8 cellular contexts compared by ENCODE assay signal in genomic region chr16:56450275-56450889, GRCh38. TPM values are rescaled to one million over a fixed set of nuclear protein-coding genes. Genes with fewer than 3 reads are reported as not detected.
DNase-seq lines count a peak whose midpoint lies in the region; ATAC-seq and TF ChIP-seq lines count a peak whose summit lies in the region.

No MANE protein-coding gene starts in this region.

- H3K4me3 ChIP-seq in CD4-positive, alpha-beta memory T cell (ENCODE audit: low read length in 2 of 2), result peak overlapping the region; percentile 54 to 95
- H3K4me3 ChIP-seq in HUES6 (ENCODE audit: low read depth, low read length) (peak overlapping the region; percentile 90), body of pancreas (peak overlapping the region; percentile 87 to 94), lung (peak overlapping the region; percentile 96), aorta (ENCODE audit: low read length in 2 of 2) (peak overlapping the region; percentile 30 to 78)

- intact Hi-C loops in CD4-positive, alpha-beta memory T cell (cut with micrococcal nuclease), result loop anchor here (2.0 to 5.0 kb wide), 2 partner anchors 232 to 1284 kb away; partner anchors contain the start of genes KATNB1 and MT1X
- intact Hi-C loops in body of pancreas (cut with DNase I) (no loop called here), aorta (cut with DNase I) (no loop called here)

- TF ChIP-seq POLR2A in body of pancreas (IDR thresholded peaks at IDR 0.05), result no peak

- H3K9me3 ChIP-seq in CD4-positive, alpha-beta memory T cell (ENCODE audit: control insufficient read depth in 1 of 2, low read length in 2 of 2), result no peaks in the 10 kb centered on the region
- H3K9me3 ChIP-seq in HUES6 (ENCODE audit: control insufficient read depth, insufficient read depth, low read depth, low read length) (no peaks in the 10 kb centered on the region), body of pancreas (no peaks in the 10 kb centered on the region), lung (ENCODE audit: control insufficient read depth in 2 of 2, insufficient read depth in 1 of 2, low read length in 1 of 2) (no peaks in the 10 kb centered on the region), aorta (ENCODE audit: control insufficient read depth, low read length) (no peaks in the 10 kb centered on the region)

- CTCF ChIA-PET in CD4-positive, alpha-beta memory T cell (lab: Charles Lee; ENCODE audit: partially characterized antibody), result interaction anchor here (1.1 to 1.2 kb wide), 2 partner anchors 31 to 50 kb away, joined by 3 to 5 read pairs; no protein-coding TSS in a partner anchor

- H3K27ac Mint-ChIP-seq in CD4-positive, alpha-beta memory T cell, result peak overlapping the region; percentile 89 to 100 (median 98)

- H3K4me3 Mint-ChIP-seq in CD4-positive, alpha-beta memory T cell, result peak overlapping the region; percentile 96 to 100 (median 99)

- POLR2A ChIA-PET in CD4-positive, alpha-beta memory T cell (lab: Charles Lee; ENCODE audit: partially characterized antibody), result interaction anchor here (1.0 to 1.7 kb wide), 9 partner anchors 8 to 232 kb away, joined by 3 to 15 read pairs (median 4); partner anchors contain the start of genes AMFR, BBS2 and MT1X

- no peak for ATAC-seq in body of pancreas
- no peak for ATAC-seq in lung (ENCODE audit: insufficient read depth, low FRiP score)
- no peak for ATAC-seq in aorta (ENCODE audit: low FRiP score)
- no peak for ATAC-seq in HG03280 (IDR thresholded peaks at IDR 0.05; ENCODE audit: unreplicated experiment)
- ATAC-seq in HG02798 (IDR thresholded peaks at IDR 0.05; ENCODE audit: poor library complexity, unreplicated experiment), result no peak
- ATAC-seq in HG03139 (IDR thresholded peaks at IDR 0.05; ENCODE audit: unreplicated experiment), result no peak

- peak in 1 of 5 donors; percentile 5 for DNase-seq in CD4-positive, alpha-beta memory T cell
- DNase-seq in body of pancreas (no peak), lung (ENCODE audit: low spot score) (no peak), aorta (no peak)

- H3K36me3 ChIP-seq in CD4-positive, alpha-beta memory T cell (ENCODE audit: insufficient read depth, low read length), result peaks cover 12% of the 10 kb centered on the region
- H3K36me3 ChIP-seq in HUES6 (ENCODE audit: control insufficient read depth, insufficient read depth, low read length) (peaks cover 42% of the 10 kb centered on the region), body of pancreas (replicated peaks in 1 of 2; ENCODE audit: insufficient read depth in 1 of 2, low read depth in 2 of 2) (peaks cover 0 to 2% of the 10 kb centered on the region in 2 donors), lung (ENCODE audit: control insufficient read depth in 2 of 2, insufficient read depth in 2 of 2, low read length in 2 of 2) (peaks cover 5 to 12% of the 10 kb centered on the region in 2 donors), aorta (ENCODE audit: control insufficient read depth in 1 of 2, insufficient read depth in 2 of 2, low read length in 1 of 2) (no peaks in the 10 kb centered on the region)

- peaks cover 57% of the 10 kb centered on the region for H3K4me1 ChIP-seq in CD4-positive, alpha-beta memory T cell (ENCODE audit: insufficient read depth, low read length)
- H3K4me1 ChIP-seq in HUES6 (ENCODE audit: control insufficient read depth, insufficient read depth, low read length) (peaks cover 8% of the 10 kb centered on the region; the same call in 1 of the 2 replicates), body of pancreas (peaks cover 44% of the 10 kb centered on the region), lung (ENCODE audit: control insufficient read depth in 2 of 2, insufficient read depth in 2 of 2, low read length in 2 of 2) (peaks cover 11 to 17% of the 10 kb centered on the region in 2 donors), aorta (ENCODE audit: control insufficient read depth in 1 of 2, insufficient read depth in 2 of 2, low read length in 2 of 2) (peaks cover 0 to 2% of the 10 kb centered on the region in 2 donors)

- H3K27me3 Mint-ChIP-seq in CD4-positive, alpha-beta memory T cell, result no peaks in the 10 kb centered on the region

- no peaks in the 10 kb centered on the region for H3K27me3 ChIP-seq in CD4-positive, alpha-beta memory T cell (ENCODE audit: insufficient read depth, low read length)
- H3K27me3 ChIP-seq in HUES6 (ENCODE audit: control insufficient read depth, insufficient read depth, low read length), result no peaks in the 10 kb centered on the region
- H3K27me3 ChIP-seq in body of pancreas, result no peaks in the 10 kb centered on the region
- H3K27me3 ChIP-seq in lung (ENCODE audit: control insufficient read depth, insufficient read depth), result no peaks in the 10 kb centered on the region
- no peaks in the 10 kb centered on the region for H3K27me3 ChIP-seq in aorta (ENCODE audit: control insufficient read depth in 1 of 2, insufficient read depth in 2 of 2, low read length in 1 of 2)

- no peak for TF ChIP-seq CTCF in body of pancreas (IDR thresholded peaks at IDR 0.05)
- no peak for TF ChIP-seq CTCF in lung (IDR thresholded peaks at IDR 0.05; ENCODE audit: control extremely low read depth, extremely low read depth)

- H3K27ac ChIP-seq in CD4-positive, alpha-beta memory T cell (ENCODE audit: low read depth, low read length), result peak overlapping the region; percentile 73
- H3K27ac ChIP-seq in HUES6 (ENCODE audit: low read depth, low read length), result 0 out of 2 replicates have a peak overlapping the region, but pooled peaks have one; percentile 49
- H3K27ac ChIP-seq in body of pancreas, result no peak overlapping the region
- peak overlapping the region; percentile 86 to 87 for H3K27ac ChIP-seq in lung (ENCODE audit: low read depth in 1 of 2, low read length in 1 of 2)
- H3K27ac ChIP-seq in aorta (ENCODE audit: low read depth in 1 of 2, low read length in 2 of 2), result no peak overlapping the region

- peak overlapping the region; percentile 90 for H3K9ac ChIP-seq in HUES6 (ENCODE audit: low read length)

- peaks cover 15 to 46% of the 10 kb centered on the region in 2 donors for H3K36me3 Mint-ChIP-seq in CD4-positive, alpha-beta memory T cell

- 8 to 16% methylated on average over 13 of the region's 13 CpGs for WGBS in body of pancreas, 2 donors
- 11 to 17% methylated on average over 13 of the region's 13 CpGs for WGBS in lung, 2 donors
- WGBS in aorta, 2 donors, result 8% methylated on average over 13 of the region's 13 CpGs

- no peaks in the 10 kb centered on the region for H3K9me3 Mint-ChIP-seq in CD4-positive, alpha-beta memory T cell

- H3K4me1 Mint-ChIP-seq in CD4-positive, alpha-beta memory T cell, result peaks cover 30 to 66% (median 55%) of the 10 kb centered on the region in 4 donors

RNA-seq across cellular contexts. Expression of gene NUDT21, which starts 0.8 kb away (rescaled TPM):
- total RNA-seq in CD4-positive, alpha-beta memory T cell, result 100 to 1,000 TPM; 109 to 110 TPM
- 10 to 100 TPM; 78.3 to 98.4 TPM for polyA plus RNA-seq in CD4-positive, alpha-beta memory T cell
- 10 to 100 TPM in 1 of 2 donors, 1 to 10 TPM in 1; 9.2 to 24.6 TPM for total RNA-seq in body of pancreas
- total RNA-seq in lung, result 10 to 100 TPM; 84.8 to 91.0 TPM
- 10 to 100 TPM; 30.9 to 36.1 TPM for polyA plus RNA-seq in lung
- total RNA-seq in aorta, result 10 to 100 TPM; 72.6 to 79.3 TPM
- 10 to 100 TPM; 21.0 to 31.8 TPM for polyA plus RNA-seq in aorta

RNA-seq across cellular contexts. Expression of gene OGFOD1, which starts 1.0 kb away (rescaled TPM):
- total RNA-seq in CD4-positive, alpha-beta memory T cell, result 10 to 100 TPM; 42.7 to 47.2 TPM
- 100 to 1,000 TPM; 115 to 151 TPM for polyA plus RNA-seq in CD4-positive, alpha-beta memory T cell
- 10 to 100 TPM in 1 of 2 donors, 1 to 10 TPM in 1; 6.6 to 15.6 TPM for total RNA-seq in body of pancreas
- 10 to 100 TPM; 32.4 to 36.1 TPM for total RNA-seq in lung
- 10 to 100 TPM in 1 of 2 donors, 1 to 10 TPM in 1; 9.1 to 26.6 TPM for polyA plus RNA-seq in lung
- total RNA-seq in aorta, result 10 to 100 TPM; 30.7 to 33.5 TPM
- 10 to 100 TPM; 18.5 to 21.0 TPM for polyA plus RNA-seq in aorta

RNA-seq across cellular contexts. Expression of gene AMFR, which starts 25.0 kb away (rescaled TPM):
- 10 to 100 TPM; 59.8 to 67.6 TPM for total RNA-seq in CD4-positive, alpha-beta memory T cell
- polyA plus RNA-seq in CD4-positive, alpha-beta memory T cell, result 10 to 100 TPM; 45.7 to 61.0 TPM
- total RNA-seq in body of pancreas, result 100 to 1,000 TPM in 1 of 2 donors, 10 to 100 TPM in 1; 87.7 to 130 TPM
- 10 to 100 TPM; 79.4 to 86.1 TPM for total RNA-seq in lung
- polyA plus RNA-seq in lung, result 10 to 100 TPM; 39.5 to 43.1 TPM
- total RNA-seq in aorta, result 100 to 1,000 TPM; 112 to 124 TPM
- 10 to 100 TPM; 34.6 to 66.1 TPM for polyA plus RNA-seq in aorta

Comparison
In these comparisons a context has a peak if more than half of its experiments do, and no peak if none do; other contexts are left out.
1. H3K27ac ChIP-seq: peak in CD4-positive, alpha-beta memory T cell (single experiment), HUES6 (single experiment) and lung (2 of 2); none in body of pancreas (0 of 4) and aorta (0 of 2).
2. Peak in every context shown above with its lines, with median percentiles within 50 percentile points of each other: H3K4me3 ChIP-seq.